ENCODE assay signal across 14 cellular contexts in genomic region chr1:111218947-111219346, GRCh38. TPM values are rescaled to one million over a fixed set of nuclear protein-coding genes. Genes with fewer than 3 reads are reported as not detected.
A peak's percentile ranks its signal among the peaks of the same experiment; 100 is the strongest.
DNase-seq lines count a peak whose midpoint lies in the region; ATAC-seq and TF ChIP-seq lines count a peak whose summit lies in the region.
"Had no signal": no experiment of that assay in that cellular context is flagged by ENCODE, and none has a peak within 500 bp of the region (broad histone marks: within the 10 kb centered on the region; RNA-seq: fewer than 3 reads in every experiment).

No MANE protein-coding gene starts in this region.

- peak overlapping the region; percentile 99 for H3K27ac Mint-ChIP-seq in activated naive CD4-positive, alpha-beta T cell treated with anti-CD3 and anti-CD28 coated beads for 36 hours
- peak overlapping the region; percentile 38 to 88 for H3K27ac Mint-ChIP-seq in stimulated activated naive CD8-positive, alpha-beta T cell treated with anti-CD3 and anti-CD28 coated beads, Interleukin-15, amount 100 ng/mL, for 72 hours

- H4K20me1 ChIP-seq in OCI-LY1 (ENCODE audit: insufficient read depth, low read length) = no peaks in the 10 kb centered on the region

- intact Hi-C loops in activated naive CD4-positive, alpha-beta T cell treated with anti-CD3 and anti-CD28 coated beads for 36 hours (cut with micrococcal nuclease) = loop anchor here (5.0 kb wide), 2 partner anchors 288 to 398 kb away; partner anchors contain the start of gene RAP1A
- intact Hi-C loops in colonic mucosa (cut with DNase I) = no loop called here
- intact Hi-C loops in uterus (cut with DNase I; ENCODE audit: low total_unique reads) = no loop called here

- no peaks in the 10 kb centered on the region for H3K9me3 ChIP-seq in OCI-LY1 (ENCODE audit: low read length)
- H3K9me3 ChIP-seq in colonic mucosa = no peaks in the 10 kb centered on the region
- no peaks in the 10 kb centered on the region for H3K9me3 ChIP-seq in uterus
- H3K9me3 ChIP-seq: breast epithelium had no signal

- peaks cover 100% of the 10 kb centered on the region for H3K4me1 ChIP-seq in OCI-LY1 (ENCODE audit: insufficient read depth, low read length, severe bottlenecking)
- H3K4me1 ChIP-seq in colonic mucosa = peaks cover 4% of the 10 kb centered on the region
- H3K4me1 ChIP-seq in uterus = no peaks in the 10 kb centered on the region
- H3K4me1 ChIP-seq: breast epithelium had no signal

- no peaks in the 10 kb centered on the region for H3K27me3 Mint-ChIP-seq in activated naive CD4-positive, alpha-beta T cell treated with anti-CD3 and anti-CD28 coated beads for 36 hours (ENCODE audit: low read depth)
- H3K27me3 Mint-ChIP-seq in stimulated activated naive CD8-positive, alpha-beta T cell treated with anti-CD3 and anti-CD28 coated beads, Interleukin-15, amount 100 ng/mL, for 72 hours = no peaks in the 10 kb centered on the region

- H3K27ac ChIP-seq in OCI-LY1 (ENCODE audit: low read depth, low read length, poor library complexity, severe bottlenecking) (peak overlapping the region; percentile 100), colonic mucosa (peak overlapping the region; percentile 6), uterus (no peak overlapping the region)
- H3K27ac ChIP-seq: breast epithelium had no signal

- no peaks in the 10 kb centered on the region for H3K9me2 ChIP-seq in OCI-LY1 (ENCODE audit: low read depth, low read length)

- H3K79me2 ChIP-seq in OCI-LY1 (ENCODE audit: insufficient read depth, low read length) = no peaks in the 10 kb centered on the region

- no peaks in the 10 kb centered on the region for H3K9me3 Mint-ChIP-seq in activated naive CD4-positive, alpha-beta T cell treated with anti-CD3 and anti-CD28 coated beads for 36 hours
- peaks cover 7 to 8% of the 10 kb centered on the region in 2 donors for H3K9me3 Mint-ChIP-seq in stimulated activated naive CD8-positive, alpha-beta T cell treated with anti-CD3 and anti-CD28 coated beads, Interleukin-15, amount 100 ng/mL, for 72 hours
- H3K9me3 Mint-ChIP-seq: H9 had no signal

- H3K4me3 Mint-ChIP-seq in activated naive CD4-positive, alpha-beta T cell treated with anti-CD3 and anti-CD28 coated beads for 36 hours = no peak overlapping the region
- peak overlapping the region in 1 of 2 donors; percentile 24 for H3K4me3 Mint-ChIP-seq in stimulated activated naive CD8-positive, alpha-beta T cell treated with anti-CD3 and anti-CD28 coated beads, Interleukin-15, amount 100 ng/mL, for 72 hours
- H3K4me3 Mint-ChIP-seq: H9 had no signal

- DNase-seq in activated naive CD4-positive, alpha-beta T cell treated with anti-CD3 and anti-CD28 coated beads for 36 hours = no peak
- no peak for DNase-seq in activated naive CD4-positive, alpha-beta T cell (lab: John Stamatoyannopoulos, UW)
- no peak for DNase-seq in colonic mucosa
- DNase-seq in stimulated activated naive CD8-positive, alpha-beta T cell treated with anti-CD3 and anti-CD28 coated beads, Interleukin-15, amount 100 ng/mL, for 72 hours = no peak
- DNase-seq in uterus = no peak
- DNase-seq in T-helper 9 cell = no peak
- DNase-seq: activated CD4-positive, CD25-positive, alpha-beta regulatory T cell; H9; mammary epithelial cell; NCI-H1436 had no signal

- peaks cover 30% of the 10 kb centered on the region for H3F3A ChIP-seq in OCI-LY1 (ENCODE audit: insufficient read depth, low read length)

- no peaks in the 10 kb centered on the region for H3K36me3 Mint-ChIP-seq in activated naive CD4-positive, alpha-beta T cell treated with anti-CD3 and anti-CD28 coated beads for 36 hours (ENCODE audit: low read depth)

- H3K4me2 ChIP-seq in OCI-LY1 (ENCODE audit: low read length) = peak overlapping the region; percentile 57

- ATAC-seq in stimulated activated naive CD8-positive, alpha-beta T cell treated with anti-CD3 and anti-CD28 coated beads, Interleukin-15, amount 100 ng/mL, for 72 hours = no peak
- ATAC-seq in GM21529 (IDR thresholded peaks at IDR 0.05; ENCODE audit: unreplicated experiment) = no peak
- ATAC-seq: SK-N-SH treated with all-trans-retinoic acid at 6 μM for 48 hours had no signal

- H3K9ac ChIP-seq in OCI-LY1 (ENCODE audit: low read length) (peak overlapping the region; percentile 92), colonic mucosa (ENCODE audit: low read depth in 2 of 2, low read length in 2 of 2) (no peak overlapping the region)

- TF ChIP-seq CTCF in OCI-LY1 (IDR thresholded peaks at IDR 0.05; ENCODE audit: low read length) (no peak), colonic mucosa (IDR thresholded peaks at IDR 0.05) (no peak), uterus (IDR thresholded peaks at IDR 0.05) (no peak)

- peaks cover 94% of the 10 kb centered on the region for H3K4me1 Mint-ChIP-seq in activated naive CD4-positive, alpha-beta T cell treated with anti-CD3 and anti-CD28 coated beads for 36 hours (ENCODE audit: low read depth)
- peaks cover 98% of the 10 kb centered on the region for H3K4me1 Mint-ChIP-seq in stimulated activated naive CD8-positive, alpha-beta T cell treated with anti-CD3 and anti-CD28 coated beads, Interleukin-15, amount 100 ng/mL, for 72 hours

- H3K4me3 ChIP-seq in OCI-LY1 (ENCODE audit: low read depth, low read length, poor library complexity, severe bottlenecking) (peak overlapping the region; percentile 14), colonic mucosa (no peak overlapping the region), uterus (no peak overlapping the region)
- H3K4me3 ChIP-seq: breast epithelium had no signal

- H3K27me3 ChIP-seq in OCI-LY1 (ENCODE audit: insufficient read depth, low read length) = no peaks in the 10 kb centered on the region
- no peaks in the 10 kb centered on the region for H3K27me3 ChIP-seq in colonic mucosa
- no peaks in the 10 kb centered on the region for H3K27me3 ChIP-seq in uterus
- H3K27me3 ChIP-seq: breast epithelium had no signal

- H2AFZ ChIP-seq in OCI-LY1 (ENCODE audit: low read length) = no peak overlapping the region

- H3K36me3 ChIP-seq in OCI-LY1 (ENCODE audit: insufficient read depth, low read length) = no peaks in the 10 kb centered on the region
- H3K36me3 ChIP-seq in colonic mucosa = no peaks in the 10 kb centered on the region
- no peaks in the 10 kb centered on the region for H3K36me3 ChIP-seq in uterus
- H3K36me3 ChIP-seq: breast epithelium had no signal

- no peak for TF ChIP-seq POLR2A in uterus (IDR thresholded peaks at IDR 0.05)

- CTCF ChIA-PET in activated naive CD4-positive, alpha-beta T cell treated with anti-CD3 and anti-CD28 coated beads for 36 hours (lab: Charles Lee) = interaction anchor here (0.6 to 10.6 kb wide), 9 partner anchors 12 to 297 kb away, joined by 3 to 234 read pairs (median 5); partner anchors contain the start of genes CEPT1, DENND2D and DRAM2

RNA-seq across cellular contexts. Expression of gene CHI3L2, which starts 8.6 kb away (rescaled TPM):
- total RNA-seq in activated naive CD4-positive, alpha-beta T cell treated with anti-CD3 and anti-CD28 coated beads for 36 hours = 1 to 10 TPM; 5.3 to 5.5 TPM
- total RNA-seq in colonic mucosa (under 1 TPM; 0.49 to 0.53 TPM), uterus (under 1 TPM in 2 of 4 donors, not detected in 2; 0.69 to 0.77 TPM)
- total RNA-seq: H9 had no signal

RNA-seq across cellular contexts. Expression of gene DENND2D, which starts 18.5 kb away (rescaled TPM):
- total RNA-seq in activated naive CD4-positive, alpha-beta T cell treated with anti-CD3 and anti-CD28 coated beads for 36 hours = 100 to 1,000 TPM; 210 to 213 TPM
- 10 to 100 TPM; 51.0 to 65.2 TPM for total RNA-seq in colonic mucosa
- total RNA-seq in uterus = 10 to 100 TPM in 1 of 4 donors, 1 to 10 TPM in 3; 2.3 to 25.9 (median 8.0) TPM

Comparison
In these comparisons a context has a peak if more than half of its experiments do, and no peak if none do; other contexts are left out.
1. H3K27ac ChIP-seq: peak in OCI-LY1 (single experiment) and colonic mucosa (single experiment); none in uterus (0 of 2).